ENCODE assay signal across 1 cellular context in genomic region chr2:63050916-63051794, GRCh38.
A peak's percentile ranks its signal among the peaks of the same experiment; 100 is the strongest.
TF ChIP-seq lines count a peak whose summit lies in the region.

No MANE protein-coding gene starts in this region.

TF ChIP-seq in HepG2, 621 proteins besides CTCF, POLR2A, EP300 and RAD21 (continued from another document and continues in another):
- TF ChIP-seq ZNF609 (CRISPR knock-in tag; IDR thresholded peaks at IDR 0.05; ENCODE audit: borderline replicate concordance): no peak
- TF ChIP-seq ZGPAT (CRISPR knock-in tag; IDR thresholded peaks at IDR 0.05): 0 out of 2 replicates have a peak, but pooled peaks have one; percentile 5
- peak; percentile 75 for TF ChIP-seq ASH2L (IDR thresholded peaks at IDR 0.05; ENCODE audit: insufficient read length, low read depth, low read length)
- TF ChIP-seq ZBTB43 (CRISPR knock-in tag; conservative IDR thresholded peaks at IDR 0.05): peak; percentile 56; the same call in 1 of the 2 replicates
- TF ChIP-seq STAG1 (CRISPR knock-in tag; IDR thresholded peaks at IDR 0.05): 0 out of 2 replicates have a peak, but pooled peaks have one; percentile 0
- 0 out of 2 replicates have a peak, but pooled peaks have one; percentile 17 for TF ChIP-seq ZNF281 (CRISPR knock-in tag; IDR thresholded peaks at IDR 0.05; ENCODE audit: borderline replicate concordance)
- TF ChIP-seq SMAD1 (CRISPR knock-in tag; IDR thresholded peaks at IDR 0.05; ENCODE audit: borderline replicate concordance, low read depth): 0 out of 2 replicates have a peak, but pooled peaks have one; percentile 14
- TF ChIP-seq ZNF350 (CRISPR knock-in tag; IDR thresholded peaks at IDR 0.05; ENCODE audit: borderline replicate concordance, low read depth): no peak; the same call in 1 of the 2 replicates
- TF ChIP-seq THAP7 (CRISPR knock-in tag; IDR thresholded peaks at IDR 0.05): 0 out of 2 replicates have a peak, but pooled peaks have one; percentile 49
- TF ChIP-seq NFKBIZ (CRISPR knock-in tag; IDR thresholded peaks at IDR 0.05): peak; percentile 72; the same call in 1 of the 2 replicates
- 0 out of 2 replicates have a peak, but pooled peaks have one; percentile 54 for TF ChIP-seq ZBTB7A (CRISPR knock-in tag; IDR thresholded peaks at IDR 0.05)
- TF ChIP-seq SAP130 (CRISPR knock-in tag; IDR thresholded peaks at IDR 0.05; ENCODE audit: low read depth): peak; percentile 14; the same call in 1 of the 2 replicates
- TF ChIP-seq ATF5 (CRISPR knock-in tag; IDR thresholded peaks at IDR 0.05; ENCODE audit: low read depth): no peak
- TF ChIP-seq ZNF274 (CRISPR knock-in tag; IDR thresholded peaks at IDR 0.05): 0 out of 2 replicates have a peak, but pooled peaks have one; percentile 47
- TF ChIP-seq KDM5A (IDR thresholded peaks at IDR 0.05; ENCODE audit: borderline replicate concordance, low read length): peak; percentile 75
- TF ChIP-seq XRCC5 (optimal IDR thresholded peaks at IDR 0.05; ENCODE audit: low read length): peak; percentile 43
- 0 out of 2 replicates have a peak, but pooled peaks have one; percentile 5 for TF ChIP-seq ZSCAN5A (CRISPR knock-in tag; IDR thresholded peaks at IDR 0.05; ENCODE audit: borderline replicate concordance)
- no peak for TF ChIP-seq ZNF205 (CRISPR knock-in tag; IDR thresholded peaks at IDR 0.05)
- TF ChIP-seq ZNF790 (CRISPR knock-in tag; IDR thresholded peaks at IDR 0.05; ENCODE audit: borderline replicate concordance): 0 out of 2 replicates have a peak, but pooled peaks have one; percentile 39
- 0 out of 2 replicates have a peak, but pooled peaks have one; percentile 92 for TF ChIP-seq NFATC3 (CRISPR knock-in tag; IDR thresholded peaks at IDR 0.05)
- no peak for TF ChIP-seq RFX1 (IDR thresholded peaks at IDR 0.05)
- TF ChIP-seq ZNF512 (CRISPR knock-in tag; IDR thresholded peaks at IDR 0.05): no peak
- TF ChIP-seq ARID5B (CRISPR knock-in tag; IDR thresholded peaks at IDR 0.05): peak; percentile 10; the same call in 1 of the 2 replicates
- no peak for TF ChIP-seq CHD2 (IDR thresholded peaks at IDR 0.05; ENCODE audit: low read depth, low read length)
- TF ChIP-seq SOX6 (IDR thresholded peaks at IDR 0.05): no peak
- no peak for TF ChIP-seq SOX6 (CRISPR knock-in tag; IDR thresholded peaks at IDR 0.05)
- TF ChIP-seq SOX13 (IDR thresholded peaks at IDR 0.05): no peak
- no peak for TF ChIP-seq SOX13 (CRISPR knock-in tag; conservative IDR thresholded peaks at IDR 0.05 in 1 of 2, IDR thresholded peaks at IDR 0.05 in 1 of 2)
- TF ChIP-seq FOSL2 (CRISPR knock-in tag; IDR thresholded peaks at IDR 0.05): peak; percentile 21; the same call in 1 of the 2 replicates
- 0 out of 2 replicates have a peak, but pooled peaks have one; percentile 26 for TF ChIP-seq ZNF619 (CRISPR knock-in tag; IDR thresholded peaks at IDR 0.05)
- TF ChIP-seq THYN1 (CRISPR knock-in tag; IDR thresholded peaks at IDR 0.05; ENCODE audit: borderline replicate concordance, low read depth): no peak
- no peak; the same call in 1 of the 2 replicates for TF ChIP-seq HBP1 (CRISPR knock-in tag; IDR thresholded peaks at IDR 0.05; ENCODE audit: low read depth)
- TF ChIP-seq RBM22 (optimal IDR thresholded peaks at IDR 0.05; ENCODE audit: low read length): peak; percentile 64
